In the genomic region with DNA sequence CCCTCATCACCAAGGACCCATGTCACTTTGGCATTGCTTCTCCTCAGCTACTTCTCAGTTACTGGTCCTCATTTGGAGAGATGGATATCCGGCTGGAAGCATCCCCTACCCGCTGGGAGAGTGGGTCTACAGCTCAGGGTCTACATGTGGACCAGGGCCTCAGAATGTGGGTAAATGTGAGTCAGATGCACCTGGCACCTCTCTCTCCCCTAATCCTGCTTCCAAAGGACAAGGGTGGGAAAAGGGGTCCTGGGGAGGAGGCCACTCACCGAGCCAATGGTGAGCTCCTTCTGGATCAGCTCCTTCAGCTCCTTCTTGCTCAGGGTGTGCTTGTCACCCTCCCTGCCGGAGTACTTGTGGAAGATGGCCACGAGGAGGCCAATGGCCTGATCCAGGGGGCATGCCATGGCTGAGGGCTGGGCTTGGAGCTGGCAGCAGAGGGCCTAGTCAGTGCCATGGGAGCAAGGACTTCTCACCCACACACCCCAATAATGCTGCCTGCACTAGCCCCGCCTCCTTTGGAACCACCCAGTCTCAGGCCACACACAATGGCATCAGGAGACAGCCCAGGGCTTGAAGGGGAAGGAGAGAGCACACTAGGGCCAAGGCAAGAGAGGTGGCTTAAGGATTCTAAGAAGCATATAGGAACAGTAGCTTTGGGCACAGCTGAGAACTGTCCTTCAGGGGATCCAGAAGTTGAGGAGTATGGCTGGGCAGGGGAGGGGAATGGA, we compare ENCODE assay signal across 8 cellular contexts. TPM values are rescaled to one million over a fixed set of nuclear protein-coding genes. Genes with fewer than 3 reads are reported as not detected.
A peak's percentile ranks its signal among the peaks of the same experiment; 100 is the strongest.
DNase-seq lines count a peak whose midpoint lies in the region; ATAC-seq and TF ChIP-seq lines count a peak whose summit lies in the region.

No MANE protein-coding gene starts in this region.

- peak overlapping the region in 4 of 5 experiments; percentile 43 to 59 (median 44) for H3K4me3 Mint-ChIP-seq in brain

- H3K4me1 Mint-ChIP-seq in brain: peaks cover 36% of the 10 kb centered on the region

- H3K9me3 Mint-ChIP-seq in brain: peaks cover 0 to 3% (median 0%) of the 10 kb centered on the region in 5 experiments

- H3K27me3 Mint-ChIP-seq in brain: peaks cover 17% of the 10 kb centered on the region

- DNase-seq in OCI-M1 (lab: John Stamatoyannopoulos, UW) (peak; percentile 69), iris pigment epithelial cell (ENCODE audit: low read depth) (peak; percentile 28), NCI-H2196 (lab: John Stamatoyannopoulos, UW; ENCODE audit: unreplicated experiment) (no peak), NCI-H2081 treated with DMSO at 0.1 percent for 48 hours (lab: John Stamatoyannopoulos, UW) (no peak), hepatic stellate cell (ENCODE audit: low spot score) (no peak)
- DNase-seq in stimulated activated CD4-positive, alpha-beta T cell treated with anti-CD3 and anti-CD28 coated beads, Interleukin-4, amount 100 ng/mL, for 24 hours: peak; percentile 42

- no peak for TF ChIP-seq CTCF in brain (conservative IDR thresholded peaks at IDR 0.05)

- no peaks in the 10 kb centered on the region for H3K36me3 Mint-ChIP-seq in brain

- peak overlapping the region in 3 of 5 experiments; percentile 42 to 82 (median 79) for H3K27ac Mint-ChIP-seq in brain

- ATAC-seq in GM18511 (IDR thresholded peaks at IDR 0.05; ENCODE audit: unreplicated experiment): peak; percentile 29

RNA-seq across cellular contexts. Expression of a gene that starts 0.7 kb away (rescaled TPM):
- 341 TPM for polyA plus RNA-seq in brain (ENCODE audit: insufficient read depth, low read depth, low replicate concordance)

RNA-seq across cellular contexts. Expression of a gene that starts 5.6 kb away (rescaled TPM):
- polyA plus RNA-seq in brain (ENCODE audit: insufficient read depth, low read depth, low replicate concordance): not detected

RNA-seq across cellular contexts. Expression of a gene that starts 10.5 kb away (rescaled TPM):
- 8.1 TPM for polyA plus RNA-seq in brain (ENCODE audit: insufficient read depth, low read depth, low replicate concordance)

RNA-seq across cellular contexts. Expression of a gene that starts 14.0 kb away (rescaled TPM):
- polyA plus RNA-seq in brain (ENCODE audit: insufficient read depth, low read depth, low replicate concordance): 0.71 TPM

RNA-seq across cellular contexts. Expression of a gene that starts 30.5 kb away (rescaled TPM):
- polyA plus RNA-seq in brain (ENCODE audit: insufficient read depth, low read depth, low replicate concordance): 1.5 TPM

Comparison
In these comparisons a context has a peak if more than half of its experiments do, and no peak if none do; other contexts are left out.
1. DNase-seq: peak in OCI-M1 (single experiment), iris pigment epithelial cell (single experiment) and stimulated activated CD4-positive, alpha-beta T cell treated with anti-CD3 and anti-CD28 coated beads, Interleukin-4, amount 100 ng/mL, for 24 hours (single experiment); none in NCI-H2196 (single experiment), NCI-H2081 treated with DMSO at 0.1 percent for 48 hours (single experiment) and hepatic stellate cell (single experiment).